11 cellular contexts compared by ENCODE assay signal in genomic region chr2:161090401-161090800, GRCh38.
DNase-seq lines count a peak whose midpoint lies in the region; ATAC-seq and FAIRE-seq lines count a peak whose summit lies in the region.
"Had no signal": no experiment of that assay in that cellular context is flagged by ENCODE, and none has a peak within 500 bp of the region (broad histone marks: within the 10 kb centered on the region; RNA-seq: fewer than 3 reads in every experiment).

No MANE protein-coding gene starts in this region.

- no peaks in the 10 kb centered on the region for H3K9me3 Mint-ChIP-seq in CD4-positive, CD25-positive, alpha-beta regulatory T cell

- ATAC-seq in CD4-positive, CD25-positive, alpha-beta regulatory T cell (ENCODE audit: low read depth in 2 of 2): peak; percentile 71 to 77
- peak; percentile 58 for ATAC-seq in GM21515 (IDR thresholded peaks at IDR 0.05; ENCODE audit: unreplicated experiment)

- H3K36me3 Mint-ChIP-seq in CD4-positive, CD25-positive, alpha-beta regulatory T cell: no peaks in the 10 kb centered on the region

- H3K4me1 ChIP-seq in CD4-positive, CD25-positive, alpha-beta regulatory T cell (ENCODE audit: control insufficient read depth, insufficient read depth, low read length, poor library complexity, severe bottlenecking): peaks cover 7% of the 10 kb centered on the region
- H3K4me1 ChIP-seq: Caco-2, parathyroid adenoma had no signal

- H3K4me3 ChIP-seq in CD4-positive, CD25-positive, alpha-beta regulatory T cell (ENCODE audit: low read depth, low read length): peak overlapping the region; percentile 45

- no peaks in the 10 kb centered on the region for H3K27me3 Mint-ChIP-seq in CD4-positive, CD25-positive, alpha-beta regulatory T cell
- H3K27me3 Mint-ChIP-seq: dendritic cell treated with granulocyte-macrophage colony-stimulating factor and Interleukin-4, amounts not matched to agents 40 ng/mL and 50 ng/mL, for 4 days had no signal

- no peaks in the 10 kb centered on the region for H3K9me3 ChIP-seq in CD4-positive, CD25-positive, alpha-beta regulatory T cell (ENCODE audit: control insufficient read depth in 2 of 2, low read length in 2 of 2)
- H3K9me3 ChIP-seq: Caco-2 had no signal

- peaks cover 13 to 29% (median 21%) of the 10 kb centered on the region in 4 donors for H3K4me1 Mint-ChIP-seq in CD4-positive, CD25-positive, alpha-beta regulatory T cell

- no peak overlapping the region for H3K27ac ChIP-seq in CD4-positive, CD25-positive, alpha-beta regulatory T cell (ENCODE audit: insufficient read depth, low read length, poor library complexity, severe bottlenecking)
- H3K27ac ChIP-seq: parathyroid adenoma had no signal

- FAIRE-seq in RCC 7860 (lab: Jason Lieb, UNC): no peak

- H3K27ac Mint-ChIP-seq in CD4-positive, CD25-positive, alpha-beta regulatory T cell: peak overlapping the region in 2 of 3 donors; percentile 44 to 64
- H3K27ac Mint-ChIP-seq: dendritic cell treated with granulocyte-macrophage colony-stimulating factor and Interleukin-4, amounts not matched to agents 40 ng/mL and 50 ng/mL, for 4 days had no signal

- peak in 2 of 3 donors; percentile 16 to 82 for DNase-seq in CD4-positive, CD25-positive, alpha-beta regulatory T cell
- DNase-seq in Kasumi-1 (lab: John Stamatoyannopoulos, UW): peak; percentile 45 to 62
- DNase-seq in central memory CD4-positive, alpha-beta T cell: peak; percentile 22
- DNase-seq in RKO (ENCODE audit: low spot score): no peak
- no peak for DNase-seq in MV-4-11 (lab: John Stamatoyannopoulos, UW)
- no peak for DNase-seq in hippocampal formation (lab: John Stamatoyannopoulos, UW)
- DNase-seq in RCC 7860 (ENCODE audit: low spot score): no peak
- DNase-seq: Caco-2 had no signal

- no peaks in the 10 kb centered on the region for H3K27me3 ChIP-seq in CD4-positive, CD25-positive, alpha-beta regulatory T cell (ENCODE audit: control insufficient read depth, insufficient read depth, low read length)

- peak overlapping the region in 3 of 4 donors; percentile 52 to 57 (median 53) for H3K4me3 Mint-ChIP-seq in CD4-positive, CD25-positive, alpha-beta regulatory T cell
- H3K4me3 Mint-ChIP-seq: dendritic cell treated with granulocyte-macrophage colony-stimulating factor and Interleukin-4, amounts not matched to agents 40 ng/mL and 50 ng/mL, for 4 days had no signal

- H3K36me3 ChIP-seq in CD4-positive, CD25-positive, alpha-beta regulatory T cell (ENCODE audit: control insufficient read depth, insufficient read depth, low read length): no peaks in the 10 kb centered on the region

Comparison
In these comparisons a context has a peak if more than half of its experiments do, and no peak if none do; other contexts are left out.
1. DNase-seq: peak in CD4-positive, CD25-positive, alpha-beta regulatory T cell (2 of 3), Kasumi-1 (2 of 2) and central memory CD4-positive, alpha-beta T cell (single experiment); none in RKO (single experiment), MV-4-11 (single experiment), hippocampal formation (0 of 2) and RCC 7860 (single experiment).